Comparison of ENCODE assay signal across 9 cellular contexts in the genomic region with DNA sequence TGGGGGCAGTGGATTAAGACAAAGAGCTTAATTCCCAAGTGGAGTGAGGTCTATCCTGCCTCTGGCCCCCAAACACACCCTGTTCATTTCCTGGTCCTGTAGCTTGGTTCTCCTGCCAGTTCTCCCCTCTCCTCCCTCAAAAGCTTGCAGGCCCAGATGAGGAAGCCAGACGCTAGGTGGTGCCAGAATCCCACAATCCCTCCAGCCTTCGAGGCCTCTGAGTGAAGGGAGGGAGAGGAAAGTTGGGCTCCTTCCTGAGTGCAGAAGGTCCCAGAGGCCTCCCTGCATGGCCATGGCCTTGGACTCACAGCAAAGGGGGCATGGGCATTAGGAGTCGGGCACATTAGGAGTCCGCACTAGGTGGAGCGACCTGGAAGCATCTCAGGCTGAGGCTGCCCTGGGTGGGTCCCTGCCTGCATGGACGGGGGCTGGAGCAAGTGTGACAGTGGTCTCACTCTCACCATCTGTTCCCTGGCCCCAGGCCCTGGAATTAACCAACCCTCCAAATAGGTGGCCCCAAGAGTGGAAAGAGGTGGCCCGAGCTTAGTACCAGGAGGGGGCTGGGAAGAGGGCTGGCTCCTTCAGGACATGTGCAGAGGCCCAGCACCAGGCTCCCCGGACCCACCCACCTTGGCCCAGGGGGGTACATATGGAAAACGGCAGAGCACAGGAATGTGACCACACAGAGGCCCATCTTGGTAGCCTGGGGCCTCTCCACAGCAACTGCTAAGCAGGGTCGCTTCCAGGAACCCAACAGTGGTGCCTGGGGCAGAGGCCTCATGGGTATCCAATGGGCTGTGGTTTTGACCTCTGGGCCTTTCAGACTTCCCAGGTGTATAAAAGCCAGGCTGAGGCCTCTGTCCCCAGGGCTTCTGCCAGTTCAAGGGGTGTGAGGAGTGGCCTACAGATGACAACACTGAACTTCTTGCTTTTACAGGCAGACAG. TPM values are rescaled to one million over a fixed set of nuclear protein-coding genes. Genes with fewer than 3 reads are reported as not detected.
DNase-seq lines count a peak whose midpoint lies in the region; ATAC-seq and TF ChIP-seq lines count a peak whose summit lies in the region.
"Had no signal": no experiment of that assay in that cellular context is flagged by ENCODE, and none has a peak within 500 bp of the region (broad histone marks: within the 10 kb centered on the region; RNA-seq: fewer than 3 reads in every experiment).

No MANE protein-coding gene starts in this region.

- H3T11ph ChIP-seq in H9 (ENCODE audit: low read length) = no peak overlapping the region

- WGBS in H9 (ENCODE audit: extremely low coverage, insufficient read length, low lambda C conversion rate) = no CpG with 5 or more reads among the region's 10 CpGs
- 38 to 54% methylated on average over 9 to 10 of the region's 10 CpGs for WGBS in body of pancreas, 2 donors

- no peak overlapping the region for H2BK5ac ChIP-seq in H9 (ENCODE audit: insufficient read length, low read length)

- no peak overlapping the region for H4K5ac ChIP-seq in H9 (ENCODE audit: insufficient read length, low read depth, low read length)

- H3K79me1 ChIP-seq in H9 (ENCODE audit: insufficient read depth, low read depth, low read length, poor library complexity, severe bottlenecking) = no peaks in the 10 kb centered on the region

- intact Hi-C loops in body of pancreas (cut with DNase I) (loop anchor here (5.0 kb wide), 1 partner anchor 128 kb away; no protein-coding TSS in a partner anchor), left colon (cut with DNase I, micrococcal nuclease) (loop anchor here in 1 of 2 donors (10.0 kb wide), 1 partner anchor 395 kb away; no protein-coding TSS in a partner anchor)

- peak; percentile 76 for DNase-seq in CD1c-positive myeloid dendritic cell (ENCODE audit: extremely low spot score)
- DNase-seq in H9 = peak; percentile 87
- DNase-seq in NCI-H82 treated with DMSO at 0.1 percent for 48 hours (lab: John Stamatoyannopoulos, UW; ENCODE audit: unreplicated experiment) = peak; percentile 59
- DNase-seq in body of pancreas = peak; percentile 64 to 81 (median 78)
- peak; percentile 70 to 78 for DNase-seq in left colon
- DNase-seq in T-helper 9 cell = no peak

- H3K27ac Mint-ChIP-seq in H9 = no peak overlapping the region

- H2AK5ac ChIP-seq in H9 (ENCODE audit: insufficient read length, low read length) = no peak overlapping the region

- no peak overlapping the region for H3K4ac ChIP-seq in H9 (ENCODE audit: low read depth, low read length)

- no peak overlapping the region for H2AFZ ChIP-seq in H9 (ENCODE audit: low read length)

- peaks cover 66 to 73% of the 10 kb centered on the region in 2 experiments for H3K4me1 Mint-ChIP-seq in H9

- H3K36me3 Mint-ChIP-seq in H9 (ENCODE audit: insufficient read depth in 1 of 3, low read depth in 3 of 3) = no peaks in the 10 kb centered on the region

- H2BK20ac ChIP-seq in H9 (ENCODE audit: low read depth, low read length, poor library complexity, severe bottlenecking) = no peak overlapping the region

- H4K91ac ChIP-seq in H9 (ENCODE audit: insufficient read length, low read depth, low read length) = no peak overlapping the region

- no peaks in the 10 kb centered on the region for H3K36me3 ChIP-seq in body of pancreas (replicated peaks in 1 of 2; ENCODE audit: insufficient read depth in 1 of 2, low read depth in 2 of 2)
- H3K36me3 ChIP-seq: SJSA1 had no signal

- no peak overlapping the region for H4K8ac ChIP-seq in H9 (replicated peaks; ENCODE audit: insufficient read length, low read depth, low read length)

- H3K79me2 ChIP-seq in H9 (ENCODE audit: insufficient read depth, low read length) = no peaks in the 10 kb centered on the region

- no peak overlapping the region for H3K23ac ChIP-seq in H9 (ENCODE audit: insufficient read length, low read depth, low read length)

- H3K4me2 ChIP-seq in H9 (ENCODE audit: insufficient read depth, insufficient read length, low read length) = no peak overlapping the region

- no peak overlapping the region for H3K9ac ChIP-seq in H9 (ENCODE audit: extremely low read depth, insufficient read length, low read length)

- H2BK120ac ChIP-seq in H9 (ENCODE audit: low read depth, low read length, poor library complexity, severe bottlenecking) = no peak overlapping the region

- ATAC-seq in body of pancreas (peak; percentile 8), left colon (peak; percentile 47), GM18870 (IDR thresholded peaks at IDR 0.05; ENCODE audit: unreplicated experiment) (no peak), HG02642 (IDR thresholded peaks at IDR 0.05; ENCODE audit: poor library complexity, unreplicated experiment) (no peak)

- peaks cover 5% of the 10 kb centered on the region for H3K27me3 Mint-ChIP-seq in H9 (ENCODE audit: low read depth)

- peak; percentile 80 for TF ChIP-seq CTCF in H9 (conservative IDR thresholded peaks at IDR 0.05)
- TF ChIP-seq CTCF in body of pancreas (IDR thresholded peaks at IDR 0.05) = peak in 5 of 7 experiments; percentile 39 to 73 (median 67)

- no peak overlapping the region; a peak in 1 of 5 replicates for H3K4me3 Mint-ChIP-seq in H9

- H3K9me3 Mint-ChIP-seq in H9 = no peaks in the 10 kb centered on the region; a peak in 1 of 5 replicates

- no peak overlapping the region for H2BK15ac ChIP-seq in H9 (ENCODE audit: low read depth, low read length)

- H2BK12ac ChIP-seq in H9 (ENCODE audit: insufficient read length, low read depth, low read length) = no peak overlapping the region

- H3K18ac ChIP-seq in H9 (ENCODE audit: insufficient read length, low read depth, low read length) = no peak overlapping the region

- H3K4me3 ChIP-seq in body of pancreas = no peak overlapping the region
- H3K4me3 ChIP-seq: SJSA1 had no signal

- no peak overlapping the region for H3K14ac ChIP-seq in H9 (ENCODE audit: insufficient read depth, low read length)

- H3K9me3 ChIP-seq in H9 (ENCODE audit: control insufficient read depth, low read depth, low read length) (no peaks in the 10 kb centered on the region), body of pancreas (no peaks in the 10 kb centered on the region)
- H3K9me3 ChIP-seq: SJSA1 had no signal

- no peak for TF ChIP-seq POLR2A in body of pancreas (IDR thresholded peaks at IDR 0.05)

- peaks cover 3% of the 10 kb centered on the region for H3K23me2 ChIP-seq in H9 (ENCODE audit: insufficient read length, low read depth, low read length, poor library complexity, severe bottlenecking)

- no peak overlapping the region for H3K27ac ChIP-seq in H9 (ENCODE audit: insufficient read length, low read depth, low read length)
- peak overlapping the region; percentile 10 to 88 (median 86) for H3K27ac ChIP-seq in body of pancreas
- H3K27ac ChIP-seq: SJSA1 had no signal

- no peaks in the 10 kb centered on the region for H3K27me3 ChIP-seq in H9 (ENCODE audit: insufficient read depth, low read length)
- H3K27me3 ChIP-seq in body of pancreas = no peaks in the 10 kb centered on the region
- H3K27me3 ChIP-seq: SJSA1 had no signal

- H3K4me1 ChIP-seq in H9 (ENCODE audit: insufficient read depth, low read length) (no peaks in the 10 kb centered on the region; the same call in 1 of the 2 replicates), body of pancreas (peaks cover 64% of the 10 kb centered on the region)

- no peak overlapping the region for H3K56ac ChIP-seq in H9 (ENCODE audit: insufficient read length, low read depth, low read length)

- no peaks in the 10 kb centered on the region for H4K20me1 ChIP-seq in H9 (ENCODE audit: control insufficient read depth, insufficient read depth, insufficient read length)

RNA-seq across cellular contexts. Expression of a gene that starts 5.2 kb away (rescaled TPM):
- total RNA-seq in H9 (2021) (0.70 and 0.79 TPM in 2 replicates), body of pancreas (100 to 1,000 TPM; 290 to 396 TPM), left colon (1 to 10 TPM in 1 of 2 donors, under 1 TPM in 1; 0.61 to 1.0 TPM)
- total RNA-seq: SJSA1 had no signal

RNA-seq across cellular contexts. Expression of a gene that starts 22.4 kb away (rescaled TPM):
- total RNA-seq in H9 (2021) = 0.15 and 0.42 TPM in 2 replicates
- total RNA-seq in body of pancreas = 1 to 10 TPM in 1 of 2 donors, under 1 TPM in 1; 0.33 to 1.6 TPM
- total RNA-seq in left colon = 1 to 10 TPM; 3.6 to 8.6 TPM

RNA-seq across cellular contexts. Expression of a gene that starts 57.1 kb away (rescaled TPM):
- 16.3 and 18.3 TPM in 2 replicates for total RNA-seq in H9 (2021)
- 10 to 100 TPM; 16.8 to 23.9 TPM for total RNA-seq in body of pancreas
- 10 to 100 TPM in 1 of 2 donors, 1 to 10 TPM in 1; 4.4 to 37.2 TPM for total RNA-seq in left colon

Comparison
In these comparisons a context has a peak if more than half of its experiments do, and no peak if none do; other contexts are left out.
1. ATAC-seq: peak in body of pancreas (single experiment) and left colon (single experiment); none in GM18870 (single experiment) and HG02642 (single experiment).
2. RNA of a gene that starts 5.2 kb away (total RNA-seq): 290 to 396 TPM in body of pancreas; 0.61 to 1.0 TPM in left colon and 0.70 to 0.79 TPM in H9; every median in the first group is over 100 times any median in the second.